ENCODE assay signal across 21 cellular contexts in the genomic region with DNA sequence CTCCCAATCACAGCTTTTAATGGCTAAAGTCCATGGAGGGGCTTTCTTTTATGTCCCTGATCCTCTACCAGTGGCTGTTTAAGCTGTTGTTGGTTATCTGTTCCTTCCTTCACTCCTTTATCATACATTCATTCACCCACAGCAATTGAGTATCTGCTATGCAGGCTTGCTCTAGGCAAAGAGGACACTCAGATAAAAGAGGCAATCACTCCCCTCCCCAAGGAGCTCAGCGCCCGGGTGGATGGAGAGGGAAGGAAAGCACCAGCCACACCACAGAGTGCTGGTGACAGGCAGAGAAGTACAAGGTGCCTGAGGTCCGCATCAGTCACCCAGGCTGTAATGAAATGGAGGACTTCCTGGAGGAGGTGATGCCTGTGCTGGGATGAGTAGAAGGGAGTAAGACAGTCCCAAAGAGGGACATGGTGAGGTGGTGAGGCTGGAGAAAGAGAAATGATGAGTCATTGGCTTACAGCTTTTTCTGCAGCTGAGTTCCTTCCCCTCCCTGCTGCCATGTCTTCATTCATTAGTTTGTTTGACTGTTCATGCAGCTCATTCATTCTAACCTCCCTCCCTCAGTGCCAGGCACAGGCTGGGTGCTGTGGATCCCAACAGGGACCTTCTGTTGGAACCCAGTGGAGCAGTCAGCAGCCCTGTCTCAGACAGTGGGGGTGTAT. TPM values are rescaled to one million over a fixed set of nuclear protein-coding genes. Genes with fewer than 3 reads are reported as not detected.
DNase-seq lines count a peak whose midpoint lies in the region; ATAC-seq, FAIRE-seq and TF ChIP-seq lines count a peak whose summit lies in the region.
"Had no signal": no experiment of that assay in that cellular context is flagged by ENCODE, and none has a peak within 500 bp of the region (broad histone marks: within the 10 kb centered on the region; RNA-seq: fewer than 3 reads in every experiment).

No MANE protein-coding gene starts in this region.

- peaks cover 7 to 27% (median 18%) of the 10 kb centered on the region in 4 experiments for H3K4me1 ChIP-seq in H1 (replicated peaks in 1 of 4; ENCODE audit: control insufficient read depth in 3 of 4, insufficient read depth in 4 of 4, low read length in 3 of 4)
- H3K4me1 ChIP-seq in neuronal stem cell (ENCODE audit: control insufficient read depth in 2 of 2, insufficient read depth in 1 of 2, low read depth in 1 of 2, low read length in 2 of 2), result peaks cover 0 to 25% of the 10 kb centered on the region in 2 donors
- peaks cover 43% of the 10 kb centered on the region for H3K4me1 ChIP-seq in GM23338 (ENCODE audit: insufficient read depth)
- H3K4me1 ChIP-seq: gastrocnemius medialis had no signal

- no peak overlapping the region for H2AFZ ChIP-seq in H1 (ENCODE audit: low read length)
- H2AFZ ChIP-seq in neuronal stem cell (ENCODE audit: low read length), result no peak overlapping the region
- H2AFZ ChIP-seq in GM23338, result no peak overlapping the region
- H2AFZ ChIP-seq: PC-9 had no signal

- CTCF ChIA-PET in H1 (lab: Charles Lee; ENCODE audit: partially characterized antibody), result interaction anchor here (0.7 to 5.9 kb wide), 9 partner anchors 12 to 74 kb away, joined by 3 to 30 read pairs (median 3); no protein-coding TSS in a partner anchor

- no peak for TF ChIP-seq EP300 in H1 (IDR thresholded peaks at IDR 0.05; ENCODE audit: borderline replicate concordance in 1 of 2, low read depth in 2 of 2, low read length in 2 of 2)

- H3K23ac ChIP-seq in H1 (ENCODE audit: insufficient read length), result no peak overlapping the region
- no peak overlapping the region for H3K23ac ChIP-seq in neuronal stem cell (ENCODE audit: low read depth, low read length, poor library complexity)

- H3K4me3 Mint-ChIP-seq in GM23338, result no peak overlapping the region
- H3K4me3 Mint-ChIP-seq: activated T-cell treated with anti-CD3 and anti-CD28 coated beads, Interleukin-2, amount 50 U/mL, for 72 hours; nephron progenitor cell had no signal

- H3K36me3 Mint-ChIP-seq in GM23338 (ENCODE audit: low read depth), result no peaks in the 10 kb centered on the region

- H3K9ac ChIP-seq in H1 (replicated peaks in 1 of 4; ENCODE audit: extremely low read depth in 1 of 4, low read depth in 3 of 4, low read length in 3 of 4), result no peak overlapping the region
- H3K9ac ChIP-seq in neuronal stem cell (ENCODE audit: low read depth, low read length, poor library complexity), result no peak overlapping the region
- H3K9ac ChIP-seq: BLaER1 had no signal

- H4K8ac ChIP-seq in H1 (ENCODE audit: extremely low read depth, insufficient read depth, low read length), result no peak overlapping the region
- H4K8ac ChIP-seq in neuronal stem cell (ENCODE audit: low read depth, low read length), result no peak overlapping the region

- H2BK15ac ChIP-seq in H1 (ENCODE audit: low read length), result peak overlapping the region; percentile 92
- no peak overlapping the region for H2BK15ac ChIP-seq in neuronal stem cell (ENCODE audit: low read length)

- H2BK5ac ChIP-seq in H1 (ENCODE audit: low read depth, low read length) (no peak overlapping the region), neuronal stem cell (ENCODE audit: low read length) (no peak overlapping the region)

- H3K4me2 ChIP-seq in H1 (ENCODE audit: insufficient read depth in 1 of 2, low read depth in 2 of 2, low read length in 2 of 2) (no peak overlapping the region), neuronal stem cell (ENCODE audit: insufficient read depth, low read length, poor library complexity, severe bottlenecking) (no peak overlapping the region), GM23338 (no peak overlapping the region)
- H3K4me2 ChIP-seq: BLaER1, PC-9 had no signal

- no peaks in the 10 kb centered on the region for H3F3A ChIP-seq in GM23338 (replicated peaks; ENCODE audit: low read depth)

- no peak overlapping the region for H3K56ac ChIP-seq in H1 (replicated peaks; ENCODE audit: insufficient read length, low read depth, low read length)

- H3K18ac ChIP-seq in H1 (ENCODE audit: extremely low read depth, low read length), result no peak overlapping the region
- H3K18ac ChIP-seq in neuronal stem cell (ENCODE audit: low read length), result peak overlapping the region; percentile 78

- H3K23me2 ChIP-seq in H1 (ENCODE audit: low read depth, low read length), result peaks cover 2% of the 10 kb centered on the region; the same call in 1 of the 2 replicates

- DNase-seq in EH (ENCODE audit: low read depth), result peak; percentile 36
- DNase-seq in M059J (ENCODE audit: low read depth), result peak; percentile 36
- DNase-seq in H1 (ENCODE audit: low read depth in 1 of 2, low spot score in 2 of 2), result no peak
- no peak for DNase-seq in neuronal stem cell (ENCODE audit: low spot score)
- DNase-seq in cerebellum (ENCODE audit: low spot score), result no peak
- no peak for DNase-seq in activated effector memory CD4-positive, alpha-beta T cell treated with Interleukin-2 at 50 U/mL for 16 hours
- DNase-seq in GM23338 (ENCODE audit: low spot score), result no peak
- DNase-seq: activated CD4-positive, alpha-beta T cell treated with anti-CD3 and anti-CD28 coated beads, Interleukin-2, amount 50 U/mL, for 48 hours; activated T-cell treated with anti-CD3 and anti-CD28 coated beads, Interleukin-2, amount 50 U/mL, for 72 hours; DND-41; gastrocnemius medialis; Karpas-422; NCI-H2029 treated with DMSO at 0.1 percent for 48 hours; NCI-H526; nephron progenitor cell; PC-9; stimulated activated CD4-positive, alpha-beta T cell treated with anti-CD3 and anti-CD28 coated beads, Interleukin-2, amount 100 ng/mL, for 24 hours; testis had no signal

- FAIRE-seq in H1 (lab: Jason Lieb, UNC), result no peak

- no peaks in the 10 kb centered on the region; a peak in 2 of 7 replicates for H3K27me3 ChIP-seq in H1 (replicated peaks in 1 of 4; ENCODE audit: control insufficient read depth in 3 of 4, extremely low read depth in 1 of 4, insufficient read depth in 3 of 4, low read length in 3 of 4)
- peaks cover 0 to 93% (median 0%) of the 10 kb centered on the region in 3 experiments for H3K27me3 ChIP-seq in neuronal stem cell (ENCODE audit: control insufficient read depth in 3 of 3, insufficient read depth in 3 of 3, low read depth in 1 of 3, low read length in 3 of 3)
- H3K27me3 ChIP-seq in GM23338 (ENCODE audit: insufficient read depth), result peaks cover 22% of the 10 kb centered on the region; the same call in 1 of the 2 replicates
- H3K27me3 ChIP-seq: testis had no signal

- H3K79me2 ChIP-seq in H1 (ENCODE audit: control insufficient read depth in 1 of 2, insufficient read depth in 2 of 2, low read length in 2 of 2) (no peaks in the 10 kb centered on the region), GM23338 (replicated peaks; ENCODE audit: insufficient read depth) (no peaks in the 10 kb centered on the region)

- no peaks in the 10 kb centered on the region for H3K9me3 Mint-ChIP-seq in GM23338
- H3K9me3 Mint-ChIP-seq: activated T-cell treated with anti-CD3 and anti-CD28 coated beads, Interleukin-2, amount 50 U/mL, for 72 hours; nephron progenitor cell had no signal

- POLR2A ChIA-PET in H1 (lab: Charles Lee; ENCODE audit: partially characterized antibody), result interaction anchor here (1.0 kb wide), 1 partner anchor 8 kb away, joined by 4 read pairs; no protein-coding TSS in a partner anchor

- H3K27ac ChIP-seq in H1 (ENCODE audit: low read depth, low read length) (no peak overlapping the region), neuronal stem cell (replicated peaks; ENCODE audit: low read length) (no peak overlapping the region), GM23338 (ENCODE audit: low read depth) (no peak overlapping the region)
- H3K27ac ChIP-seq: BLaER1, gastrocnemius medialis, PC-9, testis had no signal

- TF ChIP-seq POLR2A in H1 (IDR thresholded peaks at IDR 0.05; ENCODE audit: control extremely low read depth in 1 of 2, low read depth in 2 of 2, low read length in 2 of 2), result no peak

- H4K20me1 ChIP-seq in H1 (replicated peaks in 1 of 2; ENCODE audit: control insufficient read depth in 1 of 2, insufficient read depth in 2 of 2, low read length in 2 of 2) (no peaks in the 10 kb centered on the region), GM23338 (replicated peaks; ENCODE audit: insufficient read depth) (no peaks in the 10 kb centered on the region)
- H4K20me1 ChIP-seq: BLaER1 had no signal

- H2AK5ac ChIP-seq in H1 (ENCODE audit: low read depth, low read length), result no peak overlapping the region
- H2AK5ac ChIP-seq in neuronal stem cell (ENCODE audit: low read depth, low read length), result peak overlapping the region; percentile 16

- no peak overlapping the region for H4K5ac ChIP-seq in H1 (ENCODE audit: insufficient read length, low read depth, low read length)

- 93% methylated on average over 3 of the region's 3 CpGs; no CpG with 5 or more reads in 1 of the 2 experiments for WGBS in H1 (ENCODE audit: extremely low coverage in 1 of 2, insufficient coverage in 1 of 2, insufficient read length in 1 of 2, insufficient replicate concordance in 2 of 2, low coverage in 1 of 2, low lambda C conversion rate in 2 of 2, missing lambda C conversion rate in 1 of 2), 2 experiments
- no CpG with 5 or more reads among the region's 3 CpGs for WGBS in neuronal stem cell (ENCODE audit: extremely low coverage in 2 of 2, insufficient read length in 2 of 2, insufficient replicate concordance in 1 of 2), 2 donors

- H2BK12ac ChIP-seq in H1 (ENCODE audit: low read depth, low read length), result no peak overlapping the region
- H2BK12ac ChIP-seq in neuronal stem cell (ENCODE audit: low read length), result no peak overlapping the region

- ATAC-seq in HG02678 (IDR thresholded peaks at IDR 0.05; ENCODE audit: unreplicated experiment), result no peak
- no peak for ATAC-seq in GM23338
- ATAC-seq: activated T-cell treated with anti-CD3 and anti-CD28 coated beads, Interleukin-2, amount 50 U/mL, for 72 hours; gastrocnemius medialis had no signal

- peak overlapping the region; percentile 90; the same call in 1 of the 2 replicates for H2BK20ac ChIP-seq in H1 (ENCODE audit: low read length)

- no peaks in the 10 kb centered on the region for H3K9me2 ChIP-seq in GM23338 (ENCODE audit: insufficient read depth)

- no peak overlapping the region for H3K14ac ChIP-seq in H1 (ENCODE audit: insufficient read length)
- no peak overlapping the region for H3K14ac ChIP-seq in neuronal stem cell (ENCODE audit: low read length)

- H3K36me3 ChIP-seq in H1 (ENCODE audit: control insufficient read depth in 2 of 4, insufficient read depth in 4 of 4, low read length in 3 of 4) (no peaks in the 10 kb centered on the region), neuronal stem cell (replicated peaks in 1 of 2; ENCODE audit: control insufficient read depth in 2 of 2, insufficient read depth in 2 of 2, low read length in 2 of 2) (no peaks in the 10 kb centered on the region), GM23338 (ENCODE audit: insufficient read depth) (no peaks in the 10 kb centered on the region)
- H3K36me3 ChIP-seq: BLaER1, gastrocnemius medialis had no signal

- no peak overlapping the region for H3K27ac Mint-ChIP-seq in GM23338
- H3K27ac Mint-ChIP-seq: activated T-cell treated with anti-CD3 and anti-CD28 coated beads, Interleukin-2, amount 50 U/mL, for 72 hours; nephron progenitor cell had no signal

- H3K9me3 ChIP-seq in H1 (ENCODE audit: insufficient read depth in 2 of 2, low read depth in 1 of 2, low read length in 1 of 2) (no peaks in the 10 kb centered on the region), neuronal stem cell (replicated peaks in 1 of 2; ENCODE audit: control insufficient read depth in 2 of 2, insufficient read depth in 1 of 2, low read depth in 1 of 2, low read length in 2 of 2) (no peaks in the 10 kb centered on the region)
- H3K9me3 ChIP-seq: BLaER1, gastrocnemius medialis, testis had no signal

- H3K79me1 ChIP-seq in H1 (ENCODE audit: low read depth, low read length) (0 out of 2 replicates have a peak, but pooled peaks cover 3% of the 10 kb centered on the region), neuronal stem cell (ENCODE audit: low read depth, low read length) (no peaks in the 10 kb centered on the region)

- peaks cover 14% of the 10 kb centered on the region for H3K27me3 Mint-ChIP-seq in GM23338 (ENCODE audit: insufficient read depth, low read depth, poor library complexity)

- H4K91ac ChIP-seq in H1 (replicated peaks; ENCODE audit: insufficient read length, low read length) (no peak overlapping the region), neuronal stem cell (ENCODE audit: low read depth, low read length, poor library complexity) (no peak overlapping the region)

- TF ChIP-seq RAD21 in H1 (IDR thresholded peaks at IDR 0.05 in 1 of 2, conservative IDR thresholded peaks at IDR 0.05 in 1 of 2; ENCODE audit: low read depth in 2 of 2, low read length in 2 of 2), result no peak

- H2BK120ac ChIP-seq in H1 (replicated peaks; ENCODE audit: low read depth, low read length) (no peak overlapping the region), neuronal stem cell (ENCODE audit: low read depth, low read length) (no peak overlapping the region)

- H3K4me3 ChIP-seq in H1 (ENCODE audit: extremely low read depth in 1 of 4, insufficient read depth in 2 of 4, low read depth in 3 of 4, low read length in 4 of 4) (no peak overlapping the region), neuronal stem cell (ENCODE audit: low read length in 2 of 2) (no peak overlapping the region), GM23338 (no peak overlapping the region)
- H3K4me3 ChIP-seq: BLaER1, gastrocnemius medialis, lung, PC-9, testis had no signal

- peaks cover 62% of the 10 kb centered on the region for H3K4me1 Mint-ChIP-seq in GM23338

- TF ChIP-seq CTCF in H1 (IDR thresholded peaks at IDR 0.05; ENCODE audit: control extremely low read depth in 1 of 3, insufficient read depth in 1 of 3, low read depth in 1 of 3, low read length in 3 of 3) (no peak), GM23338 (conservative IDR thresholded peaks at IDR 0.05; ENCODE audit: low read depth in 2 of 2) (no peak)

- H3K4ac ChIP-seq in H1 (replicated peaks; ENCODE audit: insufficient read length, low read depth, low read length) (peak overlapping the region; percentile 39), neuronal stem cell (ENCODE audit: low read length) (no peak overlapping the region)

RNA-seq across cellular contexts. Expression of gene NGFR, which starts 12.8 kb away (rescaled TPM):
- total RNA-seq in M059J (2014; rRNA removed; shearing (Covaris generic)), result 0.39 and 0.62 TPM in 2 replicates
- total RNA-seq in H1 (2021; fragmentation: NEBNext Ultra II Directional; extraction: Animal tissue kit (Norgen Biotek cat#: 25700)), result 8.1 TPM in 2 replicates
- polyA plus RNA-seq in H1 (2011; rRNA removed) (10.3 and 19.4 TPM in 2 replicates), GM23338 (2016; fragmentation: Nextera tagmentation; extraction: Ambion mirVana) (2.3 and 2.8 TPM in 2 replicates)
- 13.8 TPM for polyA plus RNA-seq in H1 (2011; cell fraction: cytosol; rRNA removed)
- polyA plus RNA-seq in H1 (2011; cell fraction: nucleus; rRNA removed), result 13.1 TPM
- polyA plus RNA-seq in H1 (2012, experiment 1 of 2), result 5.7 to 12.2 TPM (median 10.3 TPM) in 4 replicates
- 8.0 TPM for polyA plus RNA-seq in H1 (2012, experiment 2 of 2)
- 13.1 TPM for polyA plus RNA-seq in H1 (2013, experiment 1 of 2)
- polyA plus RNA-seq in H1 (2013, experiment 2 of 2), result 13.5 TPM
- 4.4 and 5.9 TPM in 2 replicates for polyA minus RNA-seq in H1 (2011; rRNA and poly(A)+ RNA removed)
- polyA minus RNA-seq in H1 (2011; cell fraction: cytosol; rRNA and poly(A)+ RNA removed), result 4.4 TPM
- 5.5 TPM for polyA minus RNA-seq in H1 (2011; cell fraction: nucleus; rRNA and poly(A)+ RNA removed)
- 29.4 TPM for polyA plus RNA-seq in neuronal stem cell (2013, experiment 1 of 2)
- 29.5 TPM for polyA plus RNA-seq in neuronal stem cell (2013, experiment 2 of 2)
- total RNA-seq in cerebellum, result 28.9 TPM
- 6.8 and 6.9 TPM in 2 replicates for total RNA-seq in GM23338 (2014; rRNA removed; shearing (Covaris generic))

Comparison
In these comparisons a context has a peak if more than half of its experiments do, and no peak if none do; other contexts are left out.
1. DNase-seq: peak in EH (single experiment) and M059J (single experiment); none in H1 (0 of 2), neuronal stem cell (single experiment), cerebellum (single experiment), activated effector memory CD4-positive, alpha-beta T cell treated with Interleukin-2 at 50 U/mL for 16 hours (single experiment) and GM23338 (single experiment).